Comparison of ENCODE assay signal across 1 cellular context in genomic region chr7:30740417-30741181, GRCh38.
TF ChIP-seq lines count a peak whose summit lies in the region.

No MANE protein-coding gene starts in this region.

TF ChIP-seq in HepG2, 621 proteins besides CTCF, POLR2A, EP300 and RAD21 (continued from another document):
- no peak for TF ChIP-seq PITX1 (CRISPR knock-in tag; IDR thresholded peaks at IDR 0.05)
- no peak for TF ChIP-seq HOXA9 (CRISPR knock-in tag; IDR thresholded peaks at IDR 0.05; ENCODE audit: borderline replicate concordance)
- no peak for TF ChIP-seq NFRKB (IDR thresholded peaks at IDR 0.05)
- TF ChIP-seq HOXD1 (CRISPR knock-in tag; IDR thresholded peaks at IDR 0.05), result no peak
- TF ChIP-seq HCFC1 (IDR thresholded peaks at IDR 0.05; ENCODE audit: low read depth, low read length), result no peak
- no peak for TF ChIP-seq ZBTB37 (CRISPR knock-in tag; IDR thresholded peaks at IDR 0.05)
- TF ChIP-seq, protein P1, sequence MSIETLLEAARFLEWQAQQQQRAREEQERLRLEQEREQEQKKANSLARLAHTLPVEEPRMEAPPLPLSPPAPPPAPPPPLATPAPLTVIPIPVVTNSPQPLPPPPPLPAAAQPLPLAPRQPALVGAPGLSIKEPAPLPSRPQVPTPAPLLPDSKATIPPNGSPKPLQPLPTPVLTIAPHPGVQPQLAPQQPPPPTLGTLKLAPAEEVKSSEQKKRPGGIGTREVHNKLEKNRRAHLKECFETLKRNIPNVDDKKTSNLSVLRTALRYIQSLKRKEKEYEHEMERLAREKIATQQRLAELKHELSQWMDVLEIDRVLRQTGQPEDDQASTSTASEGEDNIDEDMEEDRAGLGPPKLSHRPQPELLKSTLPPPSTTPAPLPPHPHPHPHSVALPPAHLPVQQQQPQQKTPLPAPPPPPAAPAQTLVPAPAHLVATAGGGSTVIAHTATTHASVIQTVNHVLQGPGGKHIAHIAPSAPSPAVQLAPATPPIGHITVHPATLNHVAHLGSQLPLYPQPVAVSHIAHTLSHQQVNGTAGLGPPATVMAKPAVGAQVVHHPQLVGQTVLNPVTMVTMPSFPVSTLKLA (IDR thresholded peaks at IDR 0.05), result no peak
- TF ChIP-seq MIER2 (CRISPR knock-in tag; IDR thresholded peaks at IDR 0.05), result no peak
- no peak for TF ChIP-seq HES4 (CRISPR knock-in tag; IDR thresholded peaks at IDR 0.05; ENCODE audit: borderline replicate concordance)
- no peak for TF ChIP-seq ZNF329 (CRISPR knock-in tag; IDR thresholded peaks at IDR 0.05; ENCODE audit: low read depth)
- TF ChIP-seq SAFB2 (CRISPR knock-in tag; IDR thresholded peaks at IDR 0.05; ENCODE audit: borderline replicate concordance, low read depth), result no peak
- TF ChIP-seq ZNF557 (CRISPR knock-in tag; IDR thresholded peaks at IDR 0.05), result no peak
- no peak for TF ChIP-seq KLF11 (CRISPR knock-in tag; IDR thresholded peaks at IDR 0.05)
- no peak for TF ChIP-seq ZFP82 (CRISPR knock-in tag; IDR thresholded peaks at IDR 0.05; ENCODE audit: borderline replicate concordance)
- TF ChIP-seq XBP1 (CRISPR knock-in tag; IDR thresholded peaks at IDR 0.05), result no peak
- TF ChIP-seq, protein P2, sequence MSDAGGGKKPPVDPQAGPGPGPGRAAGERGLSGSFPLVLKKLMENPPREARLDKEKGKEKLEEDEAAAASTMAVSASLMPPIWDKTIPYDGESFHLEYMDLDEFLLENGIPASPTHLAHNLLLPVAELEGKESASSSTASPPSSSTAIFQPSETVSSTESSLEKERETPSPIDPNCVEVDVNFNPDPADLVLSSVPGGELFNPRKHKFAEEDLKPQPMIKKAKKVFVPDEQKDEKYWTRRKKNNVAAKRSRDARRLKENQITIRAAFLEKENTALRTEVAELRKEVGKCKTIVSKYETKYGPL (CRISPR knock-in tag; IDR thresholded peaks at IDR 0.05), result no peak
- TF ChIP-seq, protein P3, sequence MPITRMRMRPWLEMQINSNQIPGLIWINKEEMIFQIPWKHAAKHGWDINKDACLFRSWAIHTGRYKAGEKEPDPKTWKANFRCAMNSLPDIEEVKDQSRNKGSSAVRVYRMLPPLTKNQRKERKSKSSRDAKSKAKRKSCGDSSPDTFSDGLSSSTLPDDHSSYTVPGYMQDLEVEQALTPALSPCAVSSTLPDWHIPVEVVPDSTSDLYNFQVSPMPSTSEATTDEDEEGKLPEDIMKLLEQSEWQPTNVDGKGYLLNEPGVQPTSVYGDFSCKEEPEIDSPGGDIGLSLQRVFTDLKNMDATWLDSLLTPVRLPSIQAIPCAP (CRISPR knock-in tag; IDR thresholded peaks at IDR 0.05; ENCODE audit: low read depth), result no peak
- TF ChIP-seq MAZ (IDR thresholded peaks at IDR 0.05; ENCODE audit: borderline replicate concordance, low read depth, low read length), result no peak
- no peak for TF ChIP-seq MAZ (CRISPR knock-in tag; IDR thresholded peaks at IDR 0.05; ENCODE audit: low read depth)
- TF ChIP-seq, protein P4, sequence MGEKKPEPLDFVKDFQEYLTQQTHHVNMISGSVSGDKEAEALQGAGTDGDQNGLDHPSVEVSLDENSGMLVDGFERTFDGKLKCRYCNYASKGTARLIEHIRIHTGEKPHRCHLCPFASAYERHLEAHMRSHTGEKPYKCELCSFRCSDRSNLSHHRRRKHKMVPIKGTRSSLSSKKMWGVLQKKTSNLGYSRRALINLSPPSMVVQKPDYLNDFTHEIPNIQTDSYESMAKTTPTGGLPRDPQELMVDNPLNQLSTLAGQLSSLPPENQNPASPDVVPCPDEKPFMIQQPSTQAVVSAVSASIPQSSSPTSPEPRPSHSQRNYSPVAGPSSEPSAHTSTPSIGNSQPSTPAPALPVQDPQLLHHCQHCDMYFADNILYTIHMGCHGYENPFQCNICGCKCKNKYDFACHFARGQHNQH (CRISPR knock-in tag; IDR thresholded peaks at IDR 0.05), result no peak
- TF ChIP-seq RBFOX2 (IDR thresholded peaks at IDR 0.05; ENCODE audit: low read depth, low read length), result no peak
- no peak for TF ChIP-seq CCDC6 (CRISPR knock-in tag; IDR thresholded peaks at IDR 0.05)
- TF ChIP-seq ZNF879 (CRISPR knock-in tag; IDR thresholded peaks at IDR 0.05), result no peak
- TF ChIP-seq, protein P5, sequence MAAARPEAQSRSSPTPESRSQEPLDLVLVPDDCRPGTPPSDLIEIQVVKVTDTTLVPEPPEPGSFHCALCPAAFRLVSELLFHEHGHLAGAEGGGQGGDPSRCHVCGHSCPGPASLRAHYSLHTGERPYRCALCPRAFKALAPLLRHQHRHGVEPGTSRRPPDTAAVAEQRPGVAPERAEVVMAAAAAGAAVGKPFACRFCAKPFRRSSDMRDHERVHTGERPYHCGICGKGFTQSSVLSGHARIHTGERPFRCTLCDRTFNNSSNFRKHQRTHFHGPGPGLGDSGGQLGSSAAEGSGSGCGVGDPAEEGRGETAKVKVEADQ (CRISPR knock-in tag; IDR thresholded peaks at IDR 0.05; ENCODE audit: borderline replicate concordance), result no peak
- no peak for TF ChIP-seq HNF4A (CRISPR knock-in tag; IDR thresholded peaks at IDR 0.05)
- TF ChIP-seq BRF2 (CRISPR knock-in tag; IDR thresholded peaks at IDR 0.05), result no peak
- no peak for TF ChIP-seq FOXO4 (CRISPR knock-in tag; conservative IDR thresholded peaks at IDR 0.05)
- TF ChIP-seq ELF1 (CRISPR knock-in tag; IDR thresholded peaks at IDR 0.05), result 0 out of 2 replicates have a peak, but pooled peaks have one; percentile 19
- TF ChIP-seq PAWR (CRISPR knock-in tag; IDR thresholded peaks at IDR 0.05; ENCODE audit: borderline replicate concordance), result no peak
- TF ChIP-seq RORA (CRISPR knock-in tag; IDR thresholded peaks at IDR 0.05), result no peak
- no peak for TF ChIP-seq ZNF264 (CRISPR knock-in tag; IDR thresholded peaks at IDR 0.05)
- TF ChIP-seq NFIC (IDR thresholded peaks at IDR 0.05; ENCODE audit: low read length), result no peak
- no peak for TF ChIP-seq HNRNPH1 (optimal IDR thresholded peaks at IDR 0.05; ENCODE audit: low read depth, low read length)
- no peak for TF ChIP-seq SMARCE1 (IDR thresholded peaks at IDR 0.05; ENCODE audit: borderline replicate concordance)
- 0 out of 2 replicates have a peak, but pooled peaks have one; percentile 21 for TF ChIP-seq DRAP1 (CRISPR knock-in tag; IDR thresholded peaks at IDR 0.05)
- TF ChIP-seq SALL1 (CRISPR knock-in tag; IDR thresholded peaks at IDR 0.05), result peak; percentile 37; the same call in 1 of the 2 replicates
- no peak for TF ChIP-seq ZNF616 (CRISPR knock-in tag; IDR thresholded peaks at IDR 0.05; ENCODE audit: low read depth)
- no peak for TF ChIP-seq ZFP36 (IDR thresholded peaks at IDR 0.05; ENCODE audit: borderline replicate concordance, low read depth, low read length, partially characterized antibody)
- no peak for TF ChIP-seq PRDM4 (CRISPR knock-in tag; IDR thresholded peaks at IDR 0.05; ENCODE audit: borderline replicate concordance)
- TF ChIP-seq ATF3 (CRISPR knock-in tag; IDR thresholded peaks at IDR 0.05), result no peak
- no peak for TF ChIP-seq ZMAT5 (CRISPR knock-in tag; IDR thresholded peaks at IDR 0.05; ENCODE audit: borderline replicate concordance, low read depth)
- peak; percentile 59; the same call in 1 of the 2 replicates for TF ChIP-seq MEIS1 (CRISPR knock-in tag; IDR thresholded peaks at IDR 0.05; ENCODE audit: borderline replicate concordance)
- no peak for TF ChIP-seq ZNF670 (CRISPR knock-in tag; IDR thresholded peaks at IDR 0.05; ENCODE audit: borderline replicate concordance)
- TF ChIP-seq ZIK1 (CRISPR knock-in tag; IDR thresholded peaks at IDR 0.05; ENCODE audit: borderline replicate concordance, low read depth), result no peak
- no peak for TF ChIP-seq ZC3H4 (CRISPR knock-in tag; IDR thresholded peaks at IDR 0.05; ENCODE audit: borderline replicate concordance)
- TF ChIP-seq MXI1 (IDR thresholded peaks at IDR 0.05; ENCODE audit: borderline replicate concordance, low read depth, low read length), result no peak
- TF ChIP-seq ZNF34 (CRISPR knock-in tag; IDR thresholded peaks at IDR 0.05; ENCODE audit: borderline replicate concordance), result no peak
TF ChIP-seq in HepG2: peak in this region for 20.
